ENCODE assay signal across 2 cellular contexts in the genomic region with DNA sequence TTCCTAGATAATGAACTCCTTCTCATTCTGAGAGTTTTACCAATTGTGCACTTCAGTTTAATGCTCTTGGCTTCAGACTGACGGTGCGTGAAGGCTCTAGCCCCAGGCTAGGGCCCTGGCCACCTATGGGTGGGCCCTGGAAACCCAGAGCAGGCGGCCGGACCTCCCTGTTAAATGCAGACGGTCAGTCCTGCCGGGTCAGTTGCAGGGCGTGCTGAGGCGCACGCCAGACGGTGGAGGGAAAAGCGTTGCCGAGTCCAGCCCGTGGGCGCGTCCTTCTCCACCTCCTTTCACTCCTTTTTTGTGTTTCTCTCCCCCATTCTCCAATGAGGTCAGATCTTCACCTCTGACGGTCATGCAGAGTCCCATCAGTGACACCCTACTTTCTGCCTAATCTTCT.
TF ChIP-seq lines count a peak whose summit lies in the region.

No MANE protein-coding gene starts in this region.

TF ChIP-seq in HepG2, 621 proteins besides CTCF, POLR2A, EP300 and RAD21:
- TF ChIP-seq WIZ (CRISPR knock-in tag; IDR thresholded peaks at IDR 0.05) (no peak), ZSCAN20 (CRISPR knock-in tag; IDR thresholded peaks at IDR 0.05; ENCODE audit: borderline replicate concordance) (no peak), PCBP2 (optimal IDR thresholded peaks at IDR 0.05; ENCODE audit: low read depth, low read length, poor library complexity, severe bottlenecking) (no peak), RBAK (CRISPR knock-in tag; IDR thresholded peaks at IDR 0.05) (no peak), HOXA3 (CRISPR knock-in tag; IDR thresholded peaks at IDR 0.05) (no peak), NFATC3 (CRISPR knock-in tag; IDR thresholded peaks at IDR 0.05) (no peak), ZNF260 (CRISPR knock-in tag; IDR thresholded peaks at IDR 0.05; ENCODE audit: borderline replicate concordance, low read depth) (no peak), ZNF768 (CRISPR knock-in tag; IDR thresholded peaks at IDR 0.05) (no peak), PAX8 (CRISPR knock-in tag; IDR thresholded peaks at IDR 0.05; ENCODE audit: borderline replicate concordance) (no peak), FOXK2 (IDR thresholded peaks at IDR 0.05) (no peak), KDM2A (CRISPR knock-in tag; IDR thresholded peaks at IDR 0.05; ENCODE audit: borderline replicate concordance, low read depth) (no peak), ZNF510 (CRISPR knock-in tag; IDR thresholded peaks at IDR 0.05; ENCODE audit: low read depth) (no peak), GZF1 (CRISPR knock-in tag; IDR thresholded peaks at IDR 0.05) (no peak), PHF5A (CRISPR knock-in tag; IDR thresholded peaks at IDR 0.05; ENCODE audit: low read depth, unreplicated experiment) (no peak), SNAI1 (CRISPR knock-in tag; IDR thresholded peaks at IDR 0.05; ENCODE audit: borderline replicate concordance) (no peak), ZNF264 (CRISPR knock-in tag; IDR thresholded peaks at IDR 0.05) (no peak), MBNL3 (CRISPR knock-in tag; conservative IDR thresholded peaks at IDR 0.05) (no peak), SP140L (CRISPR knock-in tag; IDR thresholded peaks at IDR 0.05; ENCODE audit: borderline replicate concordance) (no peak)
- TF ChIP-seq, protein P1, sequence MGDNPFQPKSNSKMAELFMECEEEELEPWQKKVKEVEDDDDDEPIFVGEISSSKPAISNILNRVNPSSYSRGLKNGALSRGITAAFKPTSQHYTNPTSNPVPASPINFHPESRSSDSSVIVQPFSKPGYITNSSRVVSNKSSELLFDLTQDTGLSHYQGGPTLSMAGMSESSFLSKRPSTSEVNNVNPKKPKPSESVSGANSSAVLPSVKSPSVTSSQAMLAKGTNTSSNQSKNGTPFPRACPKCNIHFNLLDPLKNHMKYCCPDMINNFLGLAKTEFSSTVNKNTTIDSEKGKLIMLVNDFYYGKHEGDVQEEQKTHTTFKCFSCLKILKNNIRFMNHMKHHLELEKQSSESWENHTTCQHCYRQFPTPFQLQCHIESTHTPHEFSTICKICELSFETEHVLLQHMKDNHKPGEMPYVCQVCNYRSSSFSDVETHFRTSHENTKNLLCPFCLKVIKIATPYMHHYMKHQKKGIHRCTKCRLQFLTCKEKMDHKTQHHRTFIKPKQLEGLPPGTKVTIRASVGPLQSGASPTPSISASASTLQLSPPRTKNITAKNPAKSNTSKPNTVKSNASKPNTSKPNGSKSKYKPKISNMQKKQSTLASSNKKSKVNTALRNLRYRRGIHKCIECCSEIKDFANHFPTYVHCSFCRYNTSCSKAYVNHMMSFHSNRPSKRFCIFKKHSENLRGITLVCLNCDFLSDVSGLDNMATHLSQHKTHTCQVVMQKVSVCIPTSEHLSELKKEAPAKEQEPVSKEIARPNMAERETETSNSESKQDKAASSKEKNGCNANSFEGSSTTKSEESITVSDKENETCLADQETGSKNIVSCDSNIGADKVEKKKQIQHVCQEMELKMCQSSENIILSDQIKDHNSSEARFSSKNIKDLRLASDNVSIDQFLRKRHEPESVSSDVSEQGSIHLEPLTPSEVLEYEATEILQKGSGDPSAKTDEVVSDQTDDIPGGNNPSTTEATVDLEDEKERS (CRISPR knock-in tag; IDR thresholded peaks at IDR 0.05) = no peak
- TF ChIP-seq, protein P2, sequence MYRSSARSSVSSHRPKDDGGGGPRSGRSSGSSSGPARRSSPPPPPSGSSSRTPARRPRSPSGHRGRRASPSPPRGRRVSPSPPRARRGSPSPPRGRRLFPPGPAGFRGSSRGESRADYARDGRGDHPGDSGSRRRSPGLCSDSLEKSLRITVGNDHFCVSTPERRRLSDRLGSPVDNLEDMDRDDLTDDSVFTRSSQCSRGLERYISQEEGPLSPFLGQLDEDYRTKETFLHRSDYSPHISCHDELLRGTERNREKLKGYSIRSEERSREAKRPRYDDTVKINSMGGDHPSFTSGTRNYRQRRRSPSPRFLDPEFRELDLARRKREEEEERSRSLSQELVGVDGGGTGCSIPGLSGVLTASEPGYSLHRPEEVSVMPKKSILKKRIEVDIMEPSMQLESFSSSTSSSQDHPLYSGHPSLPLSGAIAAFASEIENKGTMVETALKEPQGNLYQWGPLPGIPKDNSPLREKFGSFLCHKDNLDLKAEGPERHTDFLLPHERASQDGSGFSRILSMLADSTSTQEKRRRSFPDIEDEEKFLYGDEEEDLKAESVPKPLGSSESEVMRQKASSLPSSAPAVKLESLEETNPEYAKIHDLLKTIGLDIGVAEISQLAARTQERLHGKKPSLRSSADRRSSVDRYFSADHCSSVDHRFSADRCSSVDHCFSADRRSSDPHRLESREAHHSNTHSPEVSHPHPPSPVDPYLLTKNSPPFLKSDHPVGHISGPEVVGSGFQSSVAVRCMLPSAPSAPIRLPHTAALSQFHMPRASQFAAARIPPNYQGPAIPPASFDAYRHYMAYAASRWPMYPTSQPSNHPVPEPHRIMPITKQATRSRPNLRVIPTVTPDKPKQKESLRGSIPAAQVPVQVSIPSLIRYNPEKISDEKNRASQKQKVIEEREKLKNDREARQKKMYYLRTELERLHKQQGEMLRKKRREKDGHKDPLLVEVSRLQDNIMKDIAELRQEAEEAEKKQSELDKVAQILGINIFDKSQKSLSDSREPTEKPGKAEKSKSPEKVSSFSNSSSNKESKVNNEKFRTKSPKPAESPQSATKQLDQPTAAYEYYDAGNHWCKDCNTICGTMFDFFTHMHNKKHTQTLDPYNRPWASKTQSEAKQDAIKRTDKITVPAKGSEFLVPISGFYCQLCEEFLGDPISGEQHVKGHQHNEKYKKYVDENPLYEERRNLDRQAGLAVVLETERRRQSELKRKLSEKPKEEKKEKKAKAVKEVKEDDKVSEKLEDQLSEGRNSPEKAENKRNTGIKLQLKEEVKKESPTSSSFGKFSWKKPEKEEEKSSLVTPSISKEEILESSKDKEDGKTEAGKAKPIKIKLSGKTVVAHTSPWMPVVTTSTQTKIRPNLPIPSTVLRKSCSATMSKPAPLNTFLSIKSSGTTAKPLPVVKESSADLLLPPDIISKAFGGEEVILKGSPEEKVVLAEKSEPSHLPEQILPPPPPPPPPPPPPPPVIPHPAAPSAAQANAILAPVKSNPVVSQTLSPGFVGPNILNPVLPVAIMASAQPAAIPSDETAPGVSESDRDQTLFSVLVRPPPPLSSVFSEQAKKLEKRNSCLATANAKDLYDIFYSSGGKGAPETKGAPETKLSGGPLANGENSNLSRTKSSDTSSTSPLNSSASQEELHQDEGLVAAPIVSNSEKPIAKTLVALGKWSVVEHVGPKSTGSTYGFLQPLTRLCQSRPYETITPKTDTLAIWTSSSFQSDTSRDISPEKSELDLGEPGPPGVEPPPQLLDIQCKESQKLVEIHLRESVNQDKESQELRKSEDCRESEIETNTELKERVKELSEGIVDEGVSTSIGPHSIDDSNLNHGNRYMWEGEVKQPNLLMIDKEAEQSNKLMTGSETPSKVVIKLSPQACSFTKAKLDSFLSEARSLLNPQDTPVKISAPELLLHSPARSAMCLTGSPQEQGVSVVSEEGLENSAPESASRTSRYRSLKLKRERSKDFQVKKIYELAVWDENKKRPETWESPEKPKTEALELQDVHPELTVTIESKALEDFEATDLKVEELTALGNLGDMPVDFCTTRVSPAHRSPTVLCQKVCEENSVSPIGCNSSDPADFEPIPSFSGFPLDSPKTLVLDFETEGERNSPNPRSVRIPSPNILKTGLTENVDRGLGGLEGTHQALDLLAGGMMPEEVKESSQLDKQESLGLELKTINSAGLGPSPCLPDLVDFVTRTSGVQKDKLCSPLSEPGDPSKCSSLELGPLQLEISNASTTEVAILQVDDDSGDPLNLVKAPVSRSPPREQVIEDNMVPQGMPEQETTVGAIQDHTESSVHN (CRISPR knock-in tag; IDR thresholded peaks at IDR 0.05) = no peak

TF ChIP-seq in GM23338, 12 proteins besides CTCF, POLR2A, EP300 and RAD21:
- TF ChIP-seq CREB1 (CRISPR knock-in tag; IDR thresholded peaks at IDR 0.05; ENCODE audit: low read depth) = no peak
- TF ChIP-seq, protein P3, sequence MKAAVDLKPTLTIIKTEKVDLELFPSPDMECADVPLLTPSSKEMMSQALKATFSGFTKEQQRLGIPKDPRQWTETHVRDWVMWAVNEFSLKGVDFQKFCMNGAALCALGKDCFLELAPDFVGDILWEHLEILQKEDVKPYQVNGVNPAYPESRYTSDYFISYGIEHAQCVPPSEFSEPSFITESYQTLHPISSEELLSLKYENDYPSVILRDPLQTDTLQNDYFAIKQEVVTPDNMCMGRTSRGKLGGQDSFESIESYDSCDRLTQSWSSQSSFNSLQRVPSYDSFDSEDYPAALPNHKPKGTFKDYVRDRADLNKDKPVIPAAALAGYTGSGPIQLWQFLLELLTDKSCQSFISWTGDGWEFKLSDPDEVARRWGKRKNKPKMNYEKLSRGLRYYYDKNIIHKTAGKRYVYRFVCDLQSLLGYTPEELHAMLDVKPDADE (IDR thresholded peaks at IDR 0.05) = no peak
- TF ChIP-seq ZNF114 (CRISPR knock-in tag; IDR thresholded peaks at IDR 0.05) = no peak
- TF ChIP-seq STAT1 (IDR thresholded peaks at IDR 0.05; ENCODE audit: unreplicated experiment) = no peak
- TF ChIP-seq, protein P4, sequence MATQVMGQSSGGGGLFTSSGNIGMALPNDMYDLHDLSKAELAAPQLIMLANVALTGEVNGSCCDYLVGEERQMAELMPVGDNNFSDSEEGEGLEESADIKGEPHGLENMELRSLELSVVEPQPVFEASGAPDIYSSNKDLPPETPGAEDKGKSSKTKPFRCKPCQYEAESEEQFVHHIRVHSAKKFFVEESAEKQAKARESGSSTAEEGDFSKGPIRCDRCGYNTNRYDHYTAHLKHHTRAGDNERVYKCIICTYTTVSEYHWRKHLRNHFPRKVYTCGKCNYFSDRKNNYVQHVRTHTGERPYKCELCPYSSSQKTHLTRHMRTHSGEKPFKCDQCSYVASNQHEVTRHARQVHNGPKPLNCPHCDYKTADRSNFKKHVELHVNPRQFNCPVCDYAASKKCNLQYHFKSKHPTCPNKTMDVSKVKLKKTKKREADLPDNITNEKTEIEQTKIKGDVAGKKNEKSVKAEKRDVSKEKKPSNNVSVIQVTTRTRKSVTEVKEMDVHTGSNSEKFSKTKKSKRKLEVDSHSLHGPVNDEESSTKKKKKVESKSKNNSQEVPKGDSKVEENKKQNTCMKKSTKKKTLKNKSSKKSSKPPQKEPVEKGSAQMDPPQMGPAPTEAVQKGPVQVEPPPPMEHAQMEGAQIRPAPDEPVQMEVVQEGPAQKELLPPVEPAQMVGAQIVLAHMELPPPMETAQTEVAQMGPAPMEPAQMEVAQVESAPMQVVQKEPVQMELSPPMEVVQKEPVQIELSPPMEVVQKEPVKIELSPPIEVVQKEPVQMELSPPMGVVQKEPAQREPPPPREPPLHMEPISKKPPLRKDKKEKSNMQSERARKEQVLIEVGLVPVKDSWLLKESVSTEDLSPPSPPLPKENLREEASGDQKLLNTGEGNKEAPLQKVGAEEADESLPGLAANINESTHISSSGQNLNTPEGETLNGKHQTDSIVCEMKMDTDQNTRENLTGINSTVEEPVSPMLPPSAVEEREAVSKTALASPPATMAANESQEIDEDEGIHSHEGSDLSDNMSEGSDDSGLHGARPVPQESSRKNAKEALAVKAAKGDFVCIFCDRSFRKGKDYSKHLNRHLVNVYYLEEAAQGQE (IDR thresholded peaks at IDR 0.05; ENCODE audit: unreplicated experiment) = no peak
- TF ChIP-seq POLR2AphosphoS5 (IDR thresholded peaks at IDR 0.05; ENCODE audit: low read depth) = no peak
- TF ChIP-seq, protein P5, sequence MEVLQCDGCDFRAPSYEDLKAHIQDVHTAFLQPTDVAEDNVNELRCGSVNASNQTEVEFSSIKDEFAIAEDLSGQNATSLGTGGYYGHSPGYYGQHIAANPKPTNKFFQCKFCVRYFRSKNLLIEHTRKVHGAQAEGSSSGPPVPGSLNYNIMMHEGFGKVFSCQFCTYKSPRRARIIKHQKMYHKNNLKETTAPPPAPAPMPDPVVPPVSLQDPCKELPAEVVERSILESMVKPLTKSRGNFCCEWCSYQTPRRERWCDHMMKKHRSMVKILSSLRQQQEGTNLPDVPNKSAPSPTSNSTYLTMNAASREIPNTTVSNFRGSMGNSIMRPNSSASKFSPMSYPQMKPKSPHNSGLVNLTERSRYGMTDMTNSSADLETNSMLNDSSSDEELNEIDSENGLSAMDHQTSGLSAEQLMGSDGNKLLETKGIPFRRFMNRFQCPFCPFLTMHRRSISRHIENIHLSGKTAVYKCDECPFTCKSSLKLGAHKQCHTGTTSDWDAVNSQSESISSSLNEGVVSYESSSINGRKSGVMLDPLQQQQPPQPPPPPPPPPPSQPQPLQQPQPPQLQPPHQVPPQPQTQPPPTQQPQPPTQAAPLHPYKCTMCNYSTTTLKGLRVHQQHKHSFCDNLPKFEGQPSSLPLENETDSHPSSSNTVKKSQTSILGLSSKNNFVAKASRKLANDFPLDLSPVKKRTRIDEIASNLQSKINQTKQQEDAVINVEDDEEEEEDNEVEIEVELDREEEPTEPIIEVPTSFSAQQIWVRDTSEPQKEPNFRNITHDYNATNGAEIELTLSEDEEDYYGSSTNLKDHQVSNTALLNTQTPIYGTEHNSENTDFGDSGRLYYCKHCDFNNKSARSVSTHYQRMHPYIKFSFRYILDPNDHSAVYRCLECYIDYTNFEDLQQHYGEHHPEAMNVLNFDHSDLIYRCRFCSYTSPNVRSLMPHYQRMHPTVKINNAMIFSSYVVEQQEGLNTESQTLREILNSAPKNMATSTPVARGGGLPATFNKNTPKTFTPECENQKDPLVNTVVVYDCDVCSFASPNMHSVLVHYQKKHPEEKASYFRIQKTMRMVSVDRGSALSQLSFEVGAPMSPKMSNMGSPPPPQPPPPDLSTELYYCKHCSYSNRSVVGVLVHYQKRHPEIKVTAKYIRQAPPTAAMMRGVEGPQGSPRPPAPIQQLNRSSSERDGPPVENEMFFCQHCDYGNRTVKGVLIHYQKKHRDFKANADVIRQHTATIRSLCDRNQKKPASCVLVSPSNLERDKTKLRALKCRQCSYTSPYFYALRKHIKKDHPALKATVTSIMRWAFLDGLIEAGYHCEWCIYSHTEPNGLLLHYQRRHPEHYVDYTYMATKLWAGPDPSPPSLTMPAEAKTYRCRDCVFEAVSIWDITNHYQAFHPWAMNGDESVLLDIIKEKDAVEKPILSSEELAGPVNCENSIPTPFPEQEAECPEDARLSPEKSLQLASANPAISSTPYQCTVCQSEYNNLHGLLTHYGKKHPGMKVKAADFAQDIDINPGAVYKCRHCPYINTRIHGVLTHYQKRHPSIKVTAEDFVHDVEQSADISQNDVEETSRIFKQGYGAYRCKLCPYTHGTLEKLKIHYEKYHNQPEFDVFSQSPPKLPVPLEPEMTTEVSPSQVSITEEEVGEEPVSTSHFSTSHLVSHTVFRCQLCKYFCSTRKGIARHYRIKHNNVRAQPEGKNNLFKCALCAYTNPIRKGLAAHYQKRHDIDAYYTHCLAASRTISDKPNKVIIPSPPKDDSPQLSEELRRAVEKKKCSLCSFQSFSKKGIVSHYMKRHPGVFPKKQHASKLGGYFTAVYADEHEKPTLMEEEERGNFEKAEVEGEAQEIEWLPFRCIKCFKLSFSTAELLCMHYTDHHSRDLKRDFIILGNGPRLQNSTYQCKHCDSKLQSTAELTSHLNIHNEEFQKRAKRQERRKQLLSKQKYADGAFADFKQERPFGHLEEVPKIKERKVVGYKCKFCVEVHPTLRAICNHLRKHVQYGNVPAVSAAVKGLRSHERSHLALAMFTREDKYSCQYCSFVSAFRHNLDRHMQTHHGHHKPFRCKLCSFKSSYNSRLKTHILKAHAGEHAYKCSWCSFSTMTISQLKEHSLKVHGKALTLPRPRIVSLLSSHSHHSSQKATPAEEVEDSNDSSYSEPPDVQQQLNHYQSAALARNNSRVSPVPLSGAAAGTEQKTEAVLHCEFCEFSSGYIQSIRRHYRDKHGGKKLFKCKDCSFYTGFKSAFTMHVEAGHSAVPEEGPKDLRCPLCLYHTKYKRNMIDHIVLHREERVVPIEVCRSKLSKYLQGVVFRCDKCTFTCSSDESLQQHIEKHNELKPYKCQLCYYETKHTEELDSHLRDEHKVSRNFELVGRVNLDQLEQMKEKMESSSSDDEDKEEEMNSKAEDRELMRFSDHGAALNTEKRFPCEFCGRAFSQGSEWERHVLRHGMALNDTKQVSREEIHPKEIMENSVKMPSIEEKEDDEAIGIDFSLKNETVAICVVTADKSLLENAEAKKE (CRISPR knock-in tag; IDR thresholded peaks at IDR 0.05) = no peak
- no peak for TF ChIP-seq NANOG (IDR thresholded peaks at IDR 0.05; ENCODE audit: borderline replicate concordance)
- no peak for TF ChIP-seq EZH2phosphoT487 (IDR thresholded peaks at IDR 0.05; ENCODE audit: unreplicated experiment)
- TF ChIP-seq ZNF331 (CRISPR knock-in tag; IDR thresholded peaks at IDR 0.05; ENCODE audit: low read depth) = no peak
- no peak for TF ChIP-seq EZH2 (IDR thresholded peaks at IDR 0.05; ENCODE audit: low read depth, unreplicated experiment)
- TF ChIP-seq JUNB (IDR thresholded peaks at IDR 0.05; ENCODE audit: unreplicated experiment) = no peak
TF ChIP-seq in GM23338: peak in this region for 0.
